In genomic region chr2:209191139-209191538, GRCh38 we compare ENCODE assay signal across 21 cellular contexts.
"Had no signal": no experiment of that assay in that cellular context is flagged by ENCODE, and none has a peak within 500 bp of the region (broad histone marks: within the 10 kb centered on the region; RNA-seq: fewer than 3 reads in every experiment).

No MANE protein-coding gene starts in this region.

- H3K27ac ChIP-seq: brain microvascular endothelial cell, left ventricle myocardium inferior, neutrophil, tibial artery had no signal

- H3K4me1 Mint-ChIP-seq: activated naive CD8-positive, alpha-beta T cell treated with anti-CD3 and anti-CD28 coated beads for 36 hours; memory B cell; naive thymus-derived CD8-positive, alpha-beta T cell; stimulated activated naive B cell treated with anti-CD40 and anti-IgM and Interleukin-4, amounts not matched to agents 10 μg/mL and 1 μg/mL and 100 μg/mL, for 72 hours had no signal

- H3K4me3 ChIP-seq: left ventricle myocardium inferior, tibial artery had no signal

- H3K27ac Mint-ChIP-seq: activated naive CD8-positive, alpha-beta T cell treated with anti-CD3 and anti-CD28 coated beads for 36 hours; activated T-helper 1 cell treated with anti-CD3 and anti-CD28 coated beads, Interleukin-12 subunit alpha, Interleukin-12 subunit beta, Interleukin-2, Interleukin-4 antibody, amounts not matched to agents 30 ng/mL and 10 ng/mL and 1 ng/mL, durations not matched to agents 14 hours and 24 hours and 36 hours; effector memory CD8-positive, alpha-beta T cell; memory B cell; naive thymus-derived CD8-positive, alpha-beta T cell; stimulated activated naive B cell treated with anti-CD40 and anti-IgM and Interleukin-4, amounts not matched to agents 10 μg/mL and 1 μg/mL and 100 μg/mL, for 72 hours; T-helper 2 cell treated with Interferon-gamma antibody and Interleukin-4, amounts not matched to agents 5 μg/mL and 100 μg/mL, for 36 hours had no signal

- H3K4me3 Mint-ChIP-seq: activated naive CD8-positive, alpha-beta T cell treated with anti-CD3 and anti-CD28 coated beads for 36 hours; activated T-helper 1 cell treated with anti-CD3 and anti-CD28 coated beads, Interleukin-12 subunit alpha, Interleukin-12 subunit beta, Interleukin-2, Interleukin-4 antibody, amounts not matched to agents 30 ng/mL and 10 ng/mL and 1 ng/mL, durations not matched to agents 14 hours and 24 hours and 36 hours; effector memory CD8-positive, alpha-beta T cell; memory B cell; naive thymus-derived CD8-positive, alpha-beta T cell; stimulated activated naive B cell treated with anti-CD40 and anti-IgM and Interleukin-4, amounts not matched to agents 10 μg/mL and 1 μg/mL and 100 μg/mL, for 72 hours; T-helper 2 cell treated with Interferon-gamma antibody and Interleukin-4, amounts not matched to agents 5 μg/mL and 100 μg/mL, for 36 hours had no signal

- H3K4me1 ChIP-seq: left ventricle myocardium inferior, tibial artery had no signal

- H3K27me3 ChIP-seq: brain microvascular endothelial cell, neutrophil, tibial artery had no signal

- DNase-seq: activated CD4-positive, alpha-beta T cell treated with anti-CD3 and anti-CD28 coated beads, Interleukin-2, amount 50 U/mL, for 1 hour; activated CD8-positive, alpha-beta memory T cell treated with anti-CD3 and anti-CD28 coated beads for 24 hours; activated naive CD8-positive, alpha-beta T cell treated with anti-CD3 and anti-CD28 coated beads for 36 hours; brain microvascular endothelial cell; cerebellar nuclear complex; dermis blood vessel endothelial cell; effector memory CD8-positive, alpha-beta T cell; erythroblast; hippocampal formation; kidney; left ventricle myocardium inferior; naive thymus-derived CD8-positive, alpha-beta T cell; retina; stimulated activated CD4-positive, alpha-beta T cell treated with anti-CD3 and anti-CD28 coated beads, Interleukin-4, amount 100 ng/mL, for 1 hour; stimulated activated naive B cell treated with anti-CD40 and anti-IgM and Interleukin-4, amounts not matched to agents 10 μg/mL and 1 μg/mL and 100 μg/mL, for 72 hours; tibial artery had no signal

- H3K27me3 Mint-ChIP-seq: activated naive CD8-positive, alpha-beta T cell treated with anti-CD3 and anti-CD28 coated beads for 36 hours; effector memory CD8-positive, alpha-beta T cell; memory B cell; naive thymus-derived CD8-positive, alpha-beta T cell; stimulated activated naive B cell treated with anti-CD40 and anti-IgM and Interleukin-4, amounts not matched to agents 10 μg/mL and 1 μg/mL and 100 μg/mL, for 72 hours had no signal

- H3K36me3 Mint-ChIP-seq: activated naive CD8-positive, alpha-beta T cell treated with anti-CD3 and anti-CD28 coated beads for 36 hours; memory B cell; naive thymus-derived CD8-positive, alpha-beta T cell; stimulated activated naive B cell treated with anti-CD40 and anti-IgM and Interleukin-4, amounts not matched to agents 10 μg/mL and 1 μg/mL and 100 μg/mL, for 72 hours had no signal

- H3K36me3 ChIP-seq: brain microvascular endothelial cell, left ventricle myocardium inferior, neutrophil, tibial artery had no signal

- H3K9me3 Mint-ChIP-seq: activated T-helper 1 cell treated with anti-CD3 and anti-CD28 coated beads, Interleukin-12 subunit alpha, Interleukin-12 subunit beta, Interleukin-2, Interleukin-4 antibody, amounts not matched to agents 30 ng/mL and 10 ng/mL and 1 ng/mL, durations not matched to agents 14 hours and 24 hours and 36 hours; memory B cell; T-helper 2 cell treated with Interferon-gamma antibody and Interleukin-4, amounts not matched to agents 5 μg/mL and 100 μg/mL, for 36 hours had no signal

- H3K9me3 ChIP-seq: left ventricle myocardium inferior, neutrophil, tibial artery had no signal

- ATAC-seq: activated CD4-positive, CD25-positive, alpha-beta regulatory T cell treated with anti-CD3 and anti-CD28 coated beads, Interleukin-2, amount 50 U/mL, for 24 hours; effector memory CD8-positive, alpha-beta T cell; naive thymus-derived CD8-positive, alpha-beta T cell had no signal
